In genomic region chr2:223090540-223091235, GRCh38 we compare ENCODE assay signal across 1 cellular context.
A peak's percentile ranks its signal among the peaks of the same experiment; 100 is the strongest.
TF ChIP-seq lines count a peak whose summit lies in the region.

No MANE protein-coding gene starts in this region.

TF ChIP-seq in HepG2, 621 proteins besides CTCF, POLR2A, EP300 and RAD21 (continued from another document):
- TF ChIP-seq, protein P1, sequence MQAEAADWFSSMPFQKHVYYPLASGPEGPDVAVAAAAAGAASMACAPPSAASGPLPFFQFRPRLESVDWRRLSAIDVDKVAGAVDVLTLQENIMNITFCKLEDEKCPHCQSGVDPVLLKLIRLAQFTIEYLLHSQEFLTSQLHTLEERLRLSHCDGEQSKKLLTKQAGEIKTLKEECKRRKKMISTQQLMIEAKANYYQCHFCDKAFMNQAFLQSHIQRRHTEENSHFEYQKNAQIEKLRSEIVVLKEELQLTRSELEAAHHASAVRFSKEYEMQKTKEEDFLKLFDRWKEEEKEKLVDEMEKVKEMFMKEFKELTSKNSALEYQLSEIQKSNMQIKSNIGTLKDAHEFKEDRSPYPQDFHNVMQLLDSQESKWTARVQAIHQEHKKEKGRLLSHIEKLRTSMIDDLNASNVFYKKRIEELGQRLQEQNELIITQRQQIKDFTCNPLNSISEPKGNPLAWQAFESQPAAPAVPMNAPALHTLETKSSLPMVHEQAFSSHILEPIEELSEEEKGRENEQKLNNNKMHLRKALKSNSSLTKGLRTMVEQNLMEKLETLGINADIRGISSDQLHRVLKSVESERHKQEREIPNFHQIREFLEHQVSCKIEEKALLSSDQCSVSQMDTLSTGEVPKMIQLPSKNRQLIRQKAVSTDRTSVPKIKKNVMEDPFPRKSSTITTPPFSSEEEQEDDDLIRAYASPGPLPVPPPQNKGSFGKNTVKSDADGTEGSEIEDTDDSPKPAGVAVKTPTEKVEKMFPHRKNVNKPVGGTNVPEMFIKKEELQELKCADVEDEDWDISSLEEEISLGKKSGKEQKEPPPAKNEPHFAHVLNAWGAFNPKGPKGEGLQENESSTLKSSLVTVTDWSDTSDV (CRISPR knock-in tag; IDR thresholded peaks at IDR 0.05): no peak
- TF ChIP-seq, protein P2, sequence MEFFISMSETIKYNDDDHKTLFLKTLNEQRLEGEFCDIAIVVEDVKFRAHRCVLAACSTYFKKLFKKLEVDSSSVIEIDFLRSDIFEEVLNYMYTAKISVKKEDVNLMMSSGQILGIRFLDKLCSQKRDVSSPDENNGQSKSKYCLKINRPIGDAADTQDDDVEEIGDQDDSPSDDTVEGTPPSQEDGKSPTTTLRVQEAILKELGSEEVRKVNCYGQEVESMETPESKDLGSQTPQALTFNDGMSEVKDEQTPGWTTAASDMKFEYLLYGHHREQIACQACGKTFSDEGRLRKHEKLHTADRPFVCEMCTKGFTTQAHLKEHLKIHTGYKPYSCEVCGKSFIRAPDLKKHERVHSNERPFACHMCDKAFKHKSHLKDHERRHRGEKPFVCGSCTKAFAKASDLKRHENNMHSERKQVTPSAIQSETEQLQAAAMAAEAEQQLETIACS (CRISPR knock-in tag; IDR thresholded peaks at IDR 0.05): no peak
- TF ChIP-seq MYC (CRISPR knock-in tag; IDR thresholded peaks at IDR 0.05; ENCODE audit: borderline replicate concordance) (no peak), FOXK2 (IDR thresholded peaks at IDR 0.05) (no peak), ZNF281 (CRISPR knock-in tag; IDR thresholded peaks at IDR 0.05; ENCODE audit: borderline replicate concordance) (no peak), NR2F6 (IDR thresholded peaks at IDR 0.05) (peak; percentile 47; the same call in 1 of the 2 replicates), NR2F6 (CRISPR knock-in tag; IDR thresholded peaks at IDR 0.05) (peak; percentile 66), TAF1 (CRISPR knock-in tag; IDR thresholded peaks at IDR 0.05) (no peak), ZNF460 (CRISPR knock-in tag; IDR thresholded peaks at IDR 0.05; ENCODE audit: borderline replicate concordance) (no peak), RBM39 (IDR thresholded peaks at IDR 0.05; ENCODE audit: low read depth, low read length, poor library complexity, severe bottlenecking) (no peak), ZBTB7A (CRISPR knock-in tag; IDR thresholded peaks at IDR 0.05) (no peak), KIAA2018 (CRISPR knock-in tag; IDR thresholded peaks at IDR 0.05; ENCODE audit: borderline replicate concordance) (no peak), RAD51 (IDR thresholded peaks at IDR 0.05; ENCODE audit: borderline replicate concordance) (no peak), ZSCAN25 (CRISPR knock-in tag; IDR thresholded peaks at IDR 0.05) (no peak)
- TF ChIP-seq, protein P3, sequence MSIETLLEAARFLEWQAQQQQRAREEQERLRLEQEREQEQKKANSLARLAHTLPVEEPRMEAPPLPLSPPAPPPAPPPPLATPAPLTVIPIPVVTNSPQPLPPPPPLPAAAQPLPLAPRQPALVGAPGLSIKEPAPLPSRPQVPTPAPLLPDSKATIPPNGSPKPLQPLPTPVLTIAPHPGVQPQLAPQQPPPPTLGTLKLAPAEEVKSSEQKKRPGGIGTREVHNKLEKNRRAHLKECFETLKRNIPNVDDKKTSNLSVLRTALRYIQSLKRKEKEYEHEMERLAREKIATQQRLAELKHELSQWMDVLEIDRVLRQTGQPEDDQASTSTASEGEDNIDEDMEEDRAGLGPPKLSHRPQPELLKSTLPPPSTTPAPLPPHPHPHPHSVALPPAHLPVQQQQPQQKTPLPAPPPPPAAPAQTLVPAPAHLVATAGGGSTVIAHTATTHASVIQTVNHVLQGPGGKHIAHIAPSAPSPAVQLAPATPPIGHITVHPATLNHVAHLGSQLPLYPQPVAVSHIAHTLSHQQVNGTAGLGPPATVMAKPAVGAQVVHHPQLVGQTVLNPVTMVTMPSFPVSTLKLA (IDR thresholded peaks at IDR 0.05): no peak
